Comparison of ENCODE assay signal across 9 cellular contexts in genomic region chr6:7058250-7058923, GRCh38. TPM values are rescaled to one million over a fixed set of nuclear protein-coding genes. Genes with fewer than 3 reads are reported as not detected.
DNase-seq lines count a peak whose midpoint lies in the region; ATAC-seq and TF ChIP-seq lines count a peak whose summit lies in the region.
"Had no signal": no experiment of that assay in that cellular context is flagged by ENCODE, and none has a peak within 500 bp of the region (broad histone marks: within the 10 kb centered on the region; RNA-seq: fewer than 3 reads in every experiment).

No MANE protein-coding gene starts in this region.

- H3K9me3 ChIP-seq in Karpas-422 (ENCODE audit: low read length), result no peaks in the 10 kb centered on the region

- H3K4me3 Mint-ChIP-seq in MCF 10A (ENCODE audit: unreplicated experiment), result peak overlapping the region; percentile 44
- H3K4me3 Mint-ChIP-seq in stimulated activated memory B cell treated with anti-CD40 and anti-IgM and Interleukin-4, amounts not matched to agents 10 μg/mL and 1 μg/mL and 100 μg/mL, for 72 hours, result no peak overlapping the region
- H3K4me3 Mint-ChIP-seq: activated naive CD8-positive, alpha-beta T cell had no signal

- no peaks in the 10 kb centered on the region for H3K9me2 ChIP-seq in Karpas-422 (replicated peaks; ENCODE audit: insufficient read depth, low read length)

- BruUV-seq in MCF 10A (replicated peaks; lab: Mats Ljungman, UMichigan), result no TSS peak

- no peaks in the 10 kb centered on the region for H3K27me3 ChIP-seq in Karpas-422 (ENCODE audit: low read length)

- H3K4me1 Mint-ChIP-seq in MCF 10A (ENCODE audit: insufficient read depth, unreplicated experiment), result peaks cover 30% of the 10 kb centered on the region
- H3K4me1 Mint-ChIP-seq in stimulated activated memory B cell treated with anti-CD40 and anti-IgM and Interleukin-4, amounts not matched to agents 10 μg/mL and 1 μg/mL and 100 μg/mL, for 72 hours, result peaks cover 13% of the 10 kb centered on the region

- H3K36me3 ChIP-seq in Karpas-422 (ENCODE audit: insufficient read depth, low read length), result no peaks in the 10 kb centered on the region

- H3K4me3 ChIP-seq in Karpas-422 (ENCODE audit: low read length), result no peak overlapping the region

- intact Hi-C loops in MCF 10A (cut with micrococcal nuclease), result loop anchor here (2.0 to 10.0 kb wide), 2 partner anchors 50 to 274 kb away; no protein-coding TSS in a partner anchor

- H3K79me2 ChIP-seq in Karpas-422 (ENCODE audit: low read length), result no peaks in the 10 kb centered on the region

- no peak for TF ChIP-seq CTCF in MCF 10A (IDR thresholded peaks at IDR 0.05; ENCODE audit: unreplicated experiment)
- no peak for TF ChIP-seq CTCF in omental fat pad (IDR thresholded peaks at IDR 0.05)

- H3K27ac ChIP-seq in Karpas-422 (ENCODE audit: low read length), result no peak overlapping the region

- no peaks in the 10 kb centered on the region for H4K20me1 ChIP-seq in Karpas-422 (ENCODE audit: insufficient read depth, low read depth, low read length)

- no peak overlapping the region for H3K4me2 ChIP-seq in Karpas-422 (ENCODE audit: low read depth, low read length, poor library complexity, severe bottlenecking)

- POLR2A ChIA-PET in MCF 10A (lab: Yijun Ruan, JAX), result interaction anchor here (0.6 to 3.6 kb wide), 40 partner anchors 10 to 356 kb away, joined by 3 to 88 read pairs (median 5); partner anchors contain the start of gene RREB1

- CTCF ChIA-PET in MCF 10A (lab: Yijun Ruan, JAX), result interaction anchor here (0.6 to 1.5 kb wide), 11 partner anchors 8 to 81 kb away, joined by 3 to 5 read pairs (median 3); no protein-coding TSS in a partner anchor

- ATAC-seq in omental fat pad (ENCODE audit: low FRiP score) (peak; percentile 96), HG03460 (IDR thresholded peaks at IDR 0.05; ENCODE audit: unreplicated experiment) (no peak)
- no peak for ATAC-seq in stimulated activated memory B cell treated with anti-CD40 and anti-IgM and Interleukin-4, amounts not matched to agents 10 μg/mL and 1 μg/mL and 100 μg/mL, for 72 hours

- H3K36me3 Mint-ChIP-seq in MCF 10A (ENCODE audit: insufficient read depth, unreplicated experiment), result no peaks in the 10 kb centered on the region
- H3K36me3 Mint-ChIP-seq in stimulated activated memory B cell treated with anti-CD40 and anti-IgM and Interleukin-4, amounts not matched to agents 10 μg/mL and 1 μg/mL and 100 μg/mL, for 72 hours, result no peaks in the 10 kb centered on the region

- H3K9me3 Mint-ChIP-seq in MCF 10A (ENCODE audit: unreplicated experiment), result no peaks in the 10 kb centered on the region
- no peaks in the 10 kb centered on the region for H3K9me3 Mint-ChIP-seq in stimulated activated memory B cell treated with anti-CD40 and anti-IgM and Interleukin-4, amounts not matched to agents 10 μg/mL and 1 μg/mL and 100 μg/mL, for 72 hours

- H3K27me3 Mint-ChIP-seq in MCF 10A (ENCODE audit: insufficient read depth, unreplicated experiment), result no peaks in the 10 kb centered on the region
- H3K27me3 Mint-ChIP-seq in stimulated activated memory B cell treated with anti-CD40 and anti-IgM and Interleukin-4, amounts not matched to agents 10 μg/mL and 1 μg/mL and 100 μg/mL, for 72 hours, result no peaks in the 10 kb centered on the region
- H3K27me3 Mint-ChIP-seq: activated naive CD8-positive, alpha-beta T cell had no signal

- no peak overlapping the region for H3K9ac ChIP-seq in Karpas-422 (ENCODE audit: low read length)

- DNase-seq in Daoy (ENCODE audit: low read depth) (peak; percentile 97), NCI-H2029 treated with DMSO at 0.1 percent for 48 hours (lab: John Stamatoyannopoulos, UW) (peak; percentile 84), MCF 10A (ENCODE audit: unreplicated experiment) (peak; percentile 99), omental fat pad (ENCODE audit: low spot score) (no peak), Karpas-422 (no peak)
- DNase-seq in activated CD8-positive, alpha-beta memory T cell treated with anti-CD3 and anti-CD28 coated beads, Interleukin-2, amount 50 U/mL, for 48 hours, result no peak

- H2AFZ ChIP-seq in Karpas-422 (ENCODE audit: low read length), result no peak overlapping the region

- H3K27ac Mint-ChIP-seq in MCF 10A (ENCODE audit: low read depth, unreplicated experiment), result peak overlapping the region; percentile 91
- no peak overlapping the region for H3K27ac Mint-ChIP-seq in stimulated activated memory B cell treated with anti-CD40 and anti-IgM and Interleukin-4, amounts not matched to agents 10 μg/mL and 1 μg/mL and 100 μg/mL, for 72 hours
- H3K27ac Mint-ChIP-seq: activated naive CD8-positive, alpha-beta T cell had no signal

- H3K4me1 ChIP-seq in Karpas-422 (ENCODE audit: low read length), result no peaks in the 10 kb centered on the region

RNA-seq across cellular contexts. Expression of gene RREB1, which starts 49.4 kb away (rescaled TPM):
- total RNA-seq in Daoy (2014; rRNA removed; shearing (Covaris generic)), result 7.0 and 7.9 TPM in 2 replicates
- total RNA-seq in MCF 10A (2022) (51.8 and 53.5 TPM in 2 replicates), omental fat pad (10 to 100 TPM; 24.9 to 48.1 (median 40.6) TPM)
- 3.2 and 5.0 TPM in 2 replicates for total RNA-seq in Karpas-422 (2014; rRNA removed; shearing (Covaris generic); ENCODE audit: low replicate concordance)

Comparison
In these comparisons a context has a peak if more than half of its experiments do, and no peak if none do; other contexts are left out.
1. DNase-seq: peak in Daoy (single experiment), NCI-H2029 treated with DMSO at 0.1 percent for 48 hours (single experiment) and MCF 10A (single experiment); none in omental fat pad (single experiment), Karpas-422 (single experiment) and activated CD8-positive, alpha-beta memory T cell treated with anti-CD3 and anti-CD28 coated beads, Interleukin-2, amount 50 U/mL, for 48 hours (single experiment).